In the genomic region with DNA sequence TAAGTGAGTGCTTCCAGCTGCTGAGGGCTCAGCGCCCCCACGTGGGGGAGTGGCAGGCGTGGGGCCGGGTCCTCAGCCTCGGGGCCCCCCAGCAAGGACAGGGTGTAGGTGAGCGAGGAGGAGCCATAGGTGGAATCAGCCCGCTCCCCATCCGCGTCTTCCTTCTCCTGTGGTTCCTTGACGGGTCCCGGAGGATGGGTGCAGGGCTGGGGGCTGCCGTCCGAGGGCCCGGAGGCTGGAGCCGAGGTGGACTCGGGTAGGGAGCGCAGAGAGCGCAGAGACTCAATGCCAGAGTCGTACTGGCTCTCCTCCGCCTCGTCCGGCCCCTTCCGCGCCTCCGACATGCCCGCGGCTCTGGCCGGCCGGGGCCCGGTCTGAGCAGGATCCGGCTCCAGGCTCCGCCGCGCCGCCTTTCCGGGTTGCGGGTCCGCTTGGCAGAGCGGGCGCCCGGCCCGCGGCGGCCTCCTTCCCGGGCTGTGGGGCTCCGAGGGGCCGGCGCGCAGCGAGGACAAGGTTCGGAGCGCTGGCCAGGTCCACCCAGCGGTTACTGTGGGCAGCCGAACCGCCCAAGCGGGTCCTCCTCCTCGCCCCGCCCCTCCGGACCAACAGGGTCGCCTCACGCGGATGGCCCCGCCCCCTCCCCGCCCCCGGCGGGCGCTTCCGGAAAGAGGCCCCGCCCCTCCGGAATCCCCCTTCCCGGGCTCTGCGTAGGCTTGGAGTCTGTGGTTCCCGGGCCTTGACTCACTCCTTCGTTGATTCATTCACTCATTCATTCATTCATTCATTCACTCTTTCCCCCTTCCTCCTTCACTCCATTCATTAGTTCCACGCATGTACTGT, we compare ENCODE assay signal across 8 cellular contexts. TPM values are rescaled to one million over a fixed set of nuclear protein-coding genes. Genes with fewer than 3 reads are reported as not detected.
A peak's percentile ranks its signal among the peaks of the same experiment; 100 is the strongest.
DNase-seq lines count a peak whose midpoint lies in the region; ATAC-seq and TF ChIP-seq lines count a peak whose summit lies in the region.

A gene with protein sequence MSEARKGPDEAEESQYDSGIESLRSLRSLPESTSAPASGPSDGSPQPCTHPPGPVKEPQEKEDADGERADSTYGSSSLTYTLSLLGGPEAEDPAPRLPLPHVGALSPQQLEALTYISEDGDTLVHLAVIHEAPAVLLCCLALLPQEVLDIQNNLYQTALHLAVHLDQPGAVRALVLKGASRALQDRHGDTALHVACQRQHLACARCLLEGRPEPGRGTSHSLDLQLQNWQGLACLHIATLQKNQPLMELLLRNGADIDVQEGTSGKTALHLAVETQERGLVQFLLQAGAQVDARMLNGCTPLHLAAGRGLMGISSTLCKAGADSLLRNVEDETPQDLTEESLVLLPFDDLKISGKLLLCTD (minus strand): TSS at position 549 of the 840 bp plus-strand sequence. CDS start 205 bp downstream, at position 344.

- H3K9me3 ChIP-seq in adrenal gland (replicated peaks in 1 of 3) = no peaks in the 10 kb centered on the region
- no peaks in the 10 kb centered on the region for H3K9me3 ChIP-seq in heart left ventricle
- H3K9me3 ChIP-seq in upper lobe of right lung = no peaks in the 10 kb centered on the region

- H3K36me3 ChIP-seq in adrenal gland (replicated peaks in 1 of 2) (peaks cover 0 to under 1% of the 10 kb centered on the region in 2 donors), heart left ventricle (peaks cover 0 to 19% (median under 1%) of the 10 kb centered on the region in 9 donors), upper lobe of right lung (peaks cover under 1% of the 10 kb centered on the region)

- DNase-seq in GM04504 (ENCODE audit: low read depth) (peak; percentile 72), NCI-H1417 (lab: John Stamatoyannopoulos, UW) (peak; percentile 88 to 93 (median 90)), T-helper 1 cell (peak; percentile 88 to 94 (median 94)), adrenal gland (peak; percentile 93 to 97 (median 96)), heart left ventricle (peak; percentile 97), posterior vena cava (ENCODE audit: low spot score) (peak; percentile 98), upper lobe of right lung (peak; percentile 97)

- TF ChIP-seq CTCF in adrenal gland (IDR thresholded peaks at IDR 0.05) (peak in 4 of 6 experiments; percentile 10 to 34 (median 14)), heart left ventricle (IDR thresholded peaks at IDR 0.05) (peak in 5 of 12 donors; percentile 17 to 40 (median 24)), upper lobe of right lung (IDR thresholded peaks at IDR 0.05) (peak; percentile 17)

- peak; percentile 32 for ATAC-seq in HG02588 (IDR thresholded peaks at IDR 0.05; ENCODE audit: unreplicated experiment)
- peak; percentile 79 to 96 (median 92) for ATAC-seq in heart left ventricle
- peak; percentile 92 for ATAC-seq in upper lobe of right lung

- 0 to 1% (median 0%) methylated on average over 4 to 75 of the region's 75 CpGs for WGBS in adrenal gland, 4 donors
- 0 to 1% (median 1%) methylated on average over 38 to 75 of the region's 75 CpGs for WGBS in heart left ventricle, 4 donors

- H3K27me3 ChIP-seq in adrenal gland = no peaks in the 10 kb centered on the region
- H3K27me3 ChIP-seq in heart left ventricle = peaks cover 0 to 18% (median 8%) of the 10 kb centered on the region in 9 donors
- H3K27me3 ChIP-seq in upper lobe of right lung = peaks cover 4% of the 10 kb centered on the region

- H3K27ac ChIP-seq in adrenal gland (peak within 1 kb of the TSS; percentile 41 to 85 (median 73)), heart left ventricle (peak within 1 kb of the TSS in 11 of 12 donors; percentile 61 to 93 (median 80)), upper lobe of right lung (peak within 1 kb of the TSS; percentile 87)

- TF ChIP-seq POLR2A in adrenal gland (IDR thresholded peaks at IDR 0.05) (peak; percentile 71 to 81), heart left ventricle (IDR thresholded peaks at IDR 0.05) (peak; percentile 28 to 88)

- H3K4me1 ChIP-seq in adrenal gland (replicated peaks in 1 of 2) (peaks cover 21 to 28% of the 10 kb centered on the region in 2 donors), heart left ventricle (peaks cover 0 to 45% (median 26%) of the 10 kb centered on the region in 12 donors), upper lobe of right lung (peaks cover 28% of the 10 kb centered on the region)

- H3K4me3 ChIP-seq in adrenal gland (peak within 1 kb of the TSS in 3 of 4 donors; percentile 60 to 68 (median 64)), heart left ventricle (peak within 1 kb of the TSS; percentile 59 to 96 (median 78)), upper lobe of right lung (peak within 1 kb of the TSS; percentile 89)

- intact Hi-C loops in adrenal gland (cut with DNase I) (no loop called here), heart left ventricle (cut with DNase I) (loop anchor here in 7 of 10 donors (5.0 to 10.0 kb wide), 5 partner anchors 37 to 190 kb away; a partner anchor contains a TSS), posterior vena cava (cut with DNase I) (loop anchor here in 1 of 2 donors (5.0 kb wide), 1 partner anchor 72 kb away; no protein-coding TSS in a partner anchor), upper lobe of right lung (cut with DNase I) (no loop called here)

RNA-seq across cellular contexts. Expression of the gene that starts here (rescaled TPM):
- total RNA-seq in adrenal gland = 10 to 100 TPM in 5 of 8 donors, 1 to 10 TPM in 3; 4.8 to 31.2 (median 10.5) TPM
- polyA plus RNA-seq in adrenal gland = 10 to 100 TPM in 2 of 3 donors, 1 to 10 TPM in 1; 5.8 to 17.0 (median 10.5) TPM
- total RNA-seq in heart left ventricle = 10 to 100 TPM in 1 of 9 donors, 1 to 10 TPM in 8; 2.5 to 13.1 (median 3.8) TPM
- 1 to 10 TPM; 4.0 to 5.8 TPM for polyA plus RNA-seq in heart left ventricle
- 1 to 10 TPM; 4.5 to 6.7 TPM for total RNA-seq in posterior vena cava
- 7.1 TPM for total RNA-seq in upper lobe of right lung

Comparison
In these comparisons a context has a peak if more than half of its experiments do, and no peak if none do; other contexts are left out.
1. Peak in every context shown above with its lines: DNase-seq, ATAC-seq, H3K4me3 ChIP-seq and H3K27ac ChIP-seq.
2. ATAC-seq: peak in every context shown above with its lines; median percentile 92 in heart left ventricle; 92 in upper lobe of right lung; 32 in HG02588.
3. intact Hi-C loops: an anchor here in heart left ventricle (5.0 to 10.0 kb wide); none called in adrenal gland and upper lobe of right lung.